Comparison of ENCODE assay signal across 8 cellular contexts in genomic region chr7:132654150-132654549, GRCh38.
DNase-seq lines count a peak whose midpoint lies in the region; ATAC-seq and TF ChIP-seq lines count a peak whose summit lies in the region.

No MANE protein-coding gene starts in this region.

- ATAC-seq in GM18519 (IDR thresholded peaks at IDR 0.05; ENCODE audit: low FRiP score, unreplicated experiment): peak; percentile 55
- peak; percentile 64 for ATAC-seq in HG02981 (IDR thresholded peaks at IDR 0.05; ENCODE audit: unreplicated experiment)
- peak; percentile 65 for ATAC-seq in left lobe of liver
- no peak for ATAC-seq in HG02870 (IDR thresholded peaks at IDR 0.05; ENCODE audit: unreplicated experiment)

- peak overlapping the region; percentile 90 for H3K27ac Mint-ChIP-seq in T-helper 1 cell treated with Interleukin-12 subunit alpha and Interleukin-12 subunit beta and Interleukin-4 antibody, amounts not matched to agents 30 μg/mL and 1 μg/mL, for 36 hours

- H3K27me3 Mint-ChIP-seq in T-helper 1 cell treated with Interleukin-12 subunit alpha and Interleukin-12 subunit beta and Interleukin-4 antibody, amounts not matched to agents 30 μg/mL and 1 μg/mL, for 36 hours (ENCODE audit: low read depth): no peaks in the 10 kb centered on the region

- no peaks in the 10 kb centered on the region for H3K36me3 Mint-ChIP-seq in T-helper 1 cell treated with Interleukin-12 subunit alpha and Interleukin-12 subunit beta and Interleukin-4 antibody, amounts not matched to agents 30 μg/mL and 1 μg/mL, for 36 hours (ENCODE audit: low read depth)

- peaks cover 32% of the 10 kb centered on the region for H3K4me1 Mint-ChIP-seq in T-helper 1 cell treated with Interleukin-12 subunit alpha and Interleukin-12 subunit beta and Interleukin-4 antibody, amounts not matched to agents 30 μg/mL and 1 μg/mL, for 36 hours (ENCODE audit: low read depth)

- H3K4me3 Mint-ChIP-seq in T-helper 1 cell treated with Interleukin-12 subunit alpha and Interleukin-12 subunit beta and Interleukin-4 antibody, amounts not matched to agents 30 μg/mL and 1 μg/mL, for 36 hours: peak overlapping the region; percentile 78

- peaks cover 6% of the 10 kb centered on the region for H3K9me3 Mint-ChIP-seq in T-helper 1 cell treated with Interleukin-12 subunit alpha and Interleukin-12 subunit beta and Interleukin-4 antibody, amounts not matched to agents 30 μg/mL and 1 μg/mL, for 36 hours

- TF ChIP-seq CTCF in AG09319 (IDR thresholded peaks at IDR 0.05; ENCODE audit: low read depth, low read length): peak; percentile 20

- DNase-seq in AG09319 (ENCODE audit: extremely low read depth, low read depth) (no peak), left lobe of liver (ENCODE audit: low spot score) (no peak), retina (no peak), GOT3 (lab: John Stamatoyannopoulos, UW) (no peak)
